Comparison of ENCODE assay signal across 8 cellular contexts in the genomic region with DNA sequence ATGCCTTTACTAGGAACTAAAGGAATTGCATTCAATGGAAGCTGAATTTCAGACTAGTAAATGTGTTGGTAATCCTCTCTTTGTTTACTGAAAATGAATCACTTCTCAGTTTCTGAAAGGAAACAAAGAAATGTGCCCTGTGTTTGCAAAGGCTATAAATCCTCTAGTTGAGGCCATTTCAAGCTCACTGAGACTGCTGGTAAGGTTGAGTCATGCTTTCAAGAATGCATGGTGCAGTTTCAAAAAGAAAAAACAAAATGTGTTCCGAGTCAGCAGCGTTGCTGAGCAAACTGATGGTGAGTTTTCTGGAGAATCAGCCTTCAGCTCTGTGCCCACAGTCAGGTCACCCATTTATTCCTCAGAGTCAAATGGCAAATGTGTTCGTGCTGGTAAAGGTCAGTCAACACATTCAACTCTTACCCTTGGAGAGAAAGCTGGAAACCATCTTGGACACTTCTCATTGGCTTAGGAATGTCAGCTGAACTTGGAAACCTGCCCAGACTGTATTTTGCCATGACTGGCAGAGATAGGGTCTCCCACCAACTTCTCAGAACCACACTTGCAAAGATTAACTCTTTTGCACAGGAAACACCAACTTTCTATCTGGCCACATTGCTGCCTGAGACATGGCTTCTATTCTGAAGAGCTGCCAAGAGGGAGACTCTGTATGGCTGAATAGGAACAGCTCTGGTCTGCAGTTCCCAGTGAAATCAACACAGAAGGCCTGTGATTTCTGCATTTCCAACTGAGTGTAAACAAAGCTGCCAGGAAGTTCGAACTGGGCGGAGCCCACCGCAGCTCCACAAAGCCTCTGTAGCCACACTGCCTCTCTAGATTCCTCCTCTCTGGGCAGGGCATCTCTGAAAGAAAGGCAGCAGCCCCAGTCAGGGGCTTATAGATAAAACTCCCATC.
DNase-seq lines count a peak whose midpoint lies in the region; TF ChIP-seq lines count a peak whose summit lies in the region.

No MANE protein-coding gene starts in this region.

- TF ChIP-seq EP300 in transverse colon (IDR thresholded peaks at IDR 0.05; ENCODE audit: low read depth): no peak

- H3K27ac Mint-ChIP-seq in activated naive CD4-positive, alpha-beta T cell treated with anti-CD3 and anti-CD28 coated beads for 36 hours: no peak overlapping the region

- H3K4me3 ChIP-seq in kidney epithelial cell (ENCODE audit: low read depth, low read length) (no peak overlapping the region), transverse colon (no peak overlapping the region)

- no peak for TF ChIP-seq POLR2A in transverse colon (IDR thresholded peaks at IDR 0.05)

- H3K4me1 ChIP-seq in transverse colon: peaks cover 4 to 22% (median 17%) of the 10 kb centered on the region in 4 donors

- no peaks in the 10 kb centered on the region for H3K9me3 ChIP-seq in transverse colon

- H3K27me3 Mint-ChIP-seq in activated naive CD4-positive, alpha-beta T cell treated with anti-CD3 and anti-CD28 coated beads for 36 hours (ENCODE audit: low read depth): peaks cover 6% of the 10 kb centered on the region

- no peaks in the 10 kb centered on the region for H3K36me3 Mint-ChIP-seq in activated naive CD4-positive, alpha-beta T cell treated with anti-CD3 and anti-CD28 coated beads for 36 hours (ENCODE audit: low read depth)

- H3K27ac ChIP-seq in transverse colon: peak overlapping the region; percentile 61 to 73 (median 66)

- H3K36me3 ChIP-seq in kidney epithelial cell (ENCODE audit: control insufficient read depth, insufficient read depth, low read length) (no peaks in the 10 kb centered on the region), transverse colon (no peaks in the 10 kb centered on the region)

- no peaks in the 10 kb centered on the region for H3K9me3 Mint-ChIP-seq in activated naive CD4-positive, alpha-beta T cell treated with anti-CD3 and anti-CD28 coated beads for 36 hours

- CTCF ChIA-PET in activated naive CD4-positive, alpha-beta T cell treated with anti-CD3 and anti-CD28 coated beads for 36 hours (lab: Charles Lee): interaction anchor here (0.6 to 1.2 kb wide), 2 partner anchors 31 to 251 kb away, joined by 3 to 5 read pairs; no protein-coding TSS in a partner anchor

- WGBS in transverse colon (ENCODE audit: low coverage in 1 of 2), 2 donors: 13 to 16% methylated on average over 2 to 6 of the region's 6 CpGs

- in situ Hi-C loops in transverse colon (cut with MboI; ENCODE audit: low pct_ligation_motif_present in 1 of 4, low pct_unique_long_range_greater_than_20kb in 1 of 4, low sequenced_read_pairs in 3 of 4): no loop called here

- no peak overlapping the region for H3K4me3 Mint-ChIP-seq in activated naive CD4-positive, alpha-beta T cell treated with anti-CD3 and anti-CD28 coated beads for 36 hours

- intact Hi-C loops in activated naive CD4-positive, alpha-beta T cell treated with anti-CD3 and anti-CD28 coated beads for 36 hours (cut with micrococcal nuclease): no loop called here
- intact Hi-C loops in transverse colon (cut with DNase I; ENCODE audit: low total_unique reads): no loop called here

- H3K27me3 ChIP-seq in kidney epithelial cell (ENCODE audit: control insufficient read depth, insufficient read depth, low read length) (no peaks in the 10 kb centered on the region), transverse colon (no peaks in the 10 kb centered on the region)

- peak; percentile 21 for DNase-seq in activated naive CD4-positive, alpha-beta T cell treated with anti-CD3 and anti-CD28 coated beads for 36 hours
- DNase-seq in activated naive CD4-positive, alpha-beta T cell (lab: John Stamatoyannopoulos, UW): no peak
- DNase-seq in H4 (ENCODE audit: low spot score): peak; percentile 89
- DNase-seq in HuH-7.5 (ENCODE audit: low spot score): peak; percentile 12
- peak; percentile 98 for DNase-seq in amniotic epithelial cell (ENCODE audit: low read depth)
- DNase-seq in kidney epithelial cell (ENCODE audit: low read depth): peak; percentile 96
- DNase-seq in transverse colon: peak; percentile 31
- DNase-seq in UCSD-AML1 (lab: John Stamatoyannopoulos, UW; ENCODE audit: unreplicated experiment): no peak

- TF ChIP-seq CTCF in kidney epithelial cell (IDR thresholded peaks at IDR 0.05; ENCODE audit: insufficient read depth, low read length, poor library complexity, severe bottlenecking): no peak
- no peak for TF ChIP-seq CTCF in transverse colon (IDR thresholded peaks at IDR 0.05)

- H3K4me1 Mint-ChIP-seq in activated naive CD4-positive, alpha-beta T cell treated with anti-CD3 and anti-CD28 coated beads for 36 hours (ENCODE audit: low read depth): peaks cover 9% of the 10 kb centered on the region

Comparison
In these comparisons a context has a peak if more than half of its experiments do, and no peak if none do; other contexts are left out.
1. DNase-seq: peak in activated naive CD4-positive, alpha-beta T cell treated with anti-CD3 and anti-CD28 coated beads for 36 hours (single experiment), H4 (single experiment), HuH-7.5 (single experiment), amniotic epithelial cell (single experiment), kidney epithelial cell (single experiment) and transverse colon (single experiment); none in activated naive CD4-positive, alpha-beta T cell (0 of 4) and UCSD-AML1 (single experiment).